ENCODE assay signal across 16 cellular contexts in genomic region chr10:4819707-4820106, GRCh38.
"Had no signal": no experiment of that assay in that cellular context is flagged by ENCODE, and none has a peak within 500 bp of the region (broad histone marks: within the 10 kb centered on the region; RNA-seq: fewer than 3 reads in every experiment).

No MANE protein-coding gene starts in this region.

- H3K27ac ChIP-seq: breast epithelium, foreskin keratinocyte, hepatocyte had no signal

- ATAC-seq: foreskin keratinocyte; natural killer cell treated with Interleukin-12 subunit alpha and Interleukin-12 subunit beta and Interleukin-15 and Interleukin-18, amount 100 ng/mL, for 72 hours; T-cell had no signal

- H3K4me3 ChIP-seq: breast epithelium, hepatocyte, thoracic aorta had no signal

- DNase-seq: activated CD4-positive, alpha-beta memory T cell treated with anti-CD3 and anti-CD28 coated beads for 36 hours; activated CD4-positive, alpha-beta T cell treated with anti-CD3 and anti-CD28 coated beads for 48 hours; activated CD4-positive, CD25-positive, alpha-beta regulatory T cell; activated naive CD4-positive, alpha-beta T cell treated with Interleukin-2 at 50 U/mL for 16 hours; activated naive CD8-positive, alpha-beta T cell treated with anti-CD3 and anti-CD28 coated beads for 36 hours; activated T-cell treated with anti-CD3 and anti-CD28 coated beads, Interleukin-2, amount 50 U/mL, for 48 hours; effector CD4-positive, alpha-beta T cell; foreskin keratinocyte; midbrain; stimulated activated CD4-positive, alpha-beta T cell treated with anti-CD3 and anti-CD28 coated beads, Interleukin-4, amount 100 ng/mL, for 24 hours; stimulated activated naive CD4-positive, alpha-beta T cell treated with Interleukin-2 at 50 U/mL for 16 hours; T-cell had no signal
